ENCODE assay signal across 17 cellular contexts in genomic region chr7:87001214-87001613, GRCh38. TPM values are rescaled to one million over a fixed set of nuclear protein-coding genes. Genes with fewer than 3 reads are reported as not detected.
DNase-seq lines count a peak whose midpoint lies in the region; ATAC-seq and TF ChIP-seq lines count a peak whose summit lies in the region.
"Had no signal": no experiment of that assay in that cellular context is flagged by ENCODE, and none has a peak within 500 bp of the region (broad histone marks: within the 10 kb centered on the region; RNA-seq: fewer than 3 reads in every experiment).

No MANE protein-coding gene starts in this region.

- in situ Hi-C loops in GM23248 (cut with MboI), result no loop called here

- no peaks in the 10 kb centered on the region for H4K20me1 ChIP-seq in GM23248 (ENCODE audit: insufficient read depth)
- H4K20me1 ChIP-seq in osteoblast (ENCODE audit: insufficient read depth, low read length), result no peaks in the 10 kb centered on the region

- H3K9me2 ChIP-seq in GM23248 (ENCODE audit: insufficient read depth), result no peaks in the 10 kb centered on the region

- H3K4me2 ChIP-seq in GM23248 (ENCODE audit: unreplicated experiment) (peak overlapping the region; percentile 41), osteoblast (ENCODE audit: insufficient read depth, low read length) (no peak overlapping the region)
- H3K4me2 ChIP-seq: GM23338 had no signal

- H2AFZ ChIP-seq in GM23248 (peak overlapping the region; percentile 67), osteoblast (ENCODE audit: low read length) (no peak overlapping the region)
- H2AFZ ChIP-seq: GM23338 had no signal

- H3K9me3 ChIP-seq in GM23248 (ENCODE audit: low read depth), result no peaks in the 10 kb centered on the region
- H3K9me3 ChIP-seq in adipocyte (ENCODE audit: control insufficient read depth, low read length), result no peaks in the 10 kb centered on the region
- H3K9me3 ChIP-seq in stomach smooth muscle (ENCODE audit: control insufficient read depth in 2 of 2, low read length in 2 of 2), result no peaks in the 10 kb centered on the region
- H3K9me3 ChIP-seq in osteoblast (ENCODE audit: low read depth, low read length), result no peaks in the 10 kb centered on the region
- H3K9me3 ChIP-seq: heart left ventricle had no signal

- no peak overlapping the region for H3K9ac ChIP-seq in GM23248
- no peak overlapping the region for H3K9ac ChIP-seq in adipocyte (ENCODE audit: low read length)
- H3K9ac ChIP-seq in stomach smooth muscle (ENCODE audit: low read length in 2 of 2), result no peak overlapping the region

- H3K79me2 ChIP-seq in GM23248 (ENCODE audit: insufficient read depth), result no peaks in the 10 kb centered on the region
- no peaks in the 10 kb centered on the region for H3K79me2 ChIP-seq in osteoblast (ENCODE audit: insufficient read depth, low read length)

- H3K27me3 ChIP-seq in GM23248 (replicated peaks; ENCODE audit: insufficient read depth) (no peaks in the 10 kb centered on the region), adipocyte (replicated peaks; ENCODE audit: control insufficient read depth, insufficient read depth, low read length) (no peaks in the 10 kb centered on the region), stomach smooth muscle (ENCODE audit: control insufficient read depth in 1 of 2, insufficient read depth in 2 of 2, low read length in 2 of 2) (no peaks in the 10 kb centered on the region), osteoblast (ENCODE audit: insufficient read depth, low read length) (no peaks in the 10 kb centered on the region)
- H3K27me3 ChIP-seq: cardiac muscle cell, heart left ventricle had no signal

- peaks cover 20% of the 10 kb centered on the region; the same call in 1 of the 2 replicates for H3F3A ChIP-seq in GM23248 (ENCODE audit: insufficient read depth)

- 14 to 18% methylated on average over 2 of the region's 2 CpGs for WGBS in GM23248 (ENCODE audit: low coverage in 1 of 2, low lambda C conversion rate in 2 of 2, missing lambda C conversion rate in 2 of 2), 2 experiments

- no peaks in the 10 kb centered on the region for H3K36me3 ChIP-seq in GM23248 (ENCODE audit: low read depth)
- H3K36me3 ChIP-seq in adipocyte (ENCODE audit: control insufficient read depth, insufficient read depth, low read length, severe bottlenecking), result no peaks in the 10 kb centered on the region
- H3K36me3 ChIP-seq in stomach smooth muscle (ENCODE audit: control insufficient read depth in 2 of 2, insufficient read depth in 2 of 2, low read length in 2 of 2), result no peaks in the 10 kb centered on the region
- no peaks in the 10 kb centered on the region for H3K36me3 ChIP-seq in osteoblast (ENCODE audit: insufficient read depth, low read length)
- H3K36me3 ChIP-seq: cardiac muscle cell, heart left ventricle, WERI-Rb-1 had no signal

- H3K4me1 ChIP-seq in GM23248 (ENCODE audit: insufficient read depth) (peaks cover 21% of the 10 kb centered on the region), adipocyte (ENCODE audit: control insufficient read depth, insufficient read depth, low read length) (peaks cover 23% of the 10 kb centered on the region), stomach smooth muscle (ENCODE audit: control insufficient read depth, insufficient read depth, low read length) (peaks cover 17% of the 10 kb centered on the region), osteoblast (ENCODE audit: insufficient read depth, low read length) (no peaks in the 10 kb centered on the region)

- no peak for TF ChIP-seq CTCF in fibroblast of mammary gland (conservative IDR thresholded peaks at IDR 0.05; ENCODE audit: control insufficient read depth, insufficient read depth, low read depth, low read length)
- no peak for TF ChIP-seq CTCF in osteoblast (IDR thresholded peaks at IDR 0.05; ENCODE audit: extremely low read depth, low read depth, low read length)

- peak; percentile 63 for DNase-seq in GM23248
- no peak for DNase-seq in adipocyte (ENCODE audit: low read depth)
- peak; percentile 16 for DNase-seq in fibroblast of mammary gland (ENCODE audit: low read depth)
- no peak for DNase-seq in osteoblast (ENCODE audit: insufficient read length, low spot score, missing footprints)
- DNase-seq: activated gamma-delta T cell; CD4-positive, CD25-positive, alpha-beta regulatory T cell; heart left ventricle; IMR-90; kidney glomerular epithelial cell; NCI-H345; stimulated activated CD4-positive, alpha-beta T cell treated with anti-CD3 and anti-CD28 coated beads, Interleukin-15, amount 100 ng/mL, for 24 hours; WERI-Rb-1 had no signal

- ATAC-seq in HG02884 (IDR thresholded peaks at IDR 0.05; ENCODE audit: unreplicated experiment) (no peak), GM18511 (IDR thresholded peaks at IDR 0.05; ENCODE audit: unreplicated experiment) (no peak)
- ATAC-seq: GM23338 had no signal

- no peak overlapping the region for H3K4me3 ChIP-seq in GM23248
- peak overlapping the region; percentile 36 for H3K4me3 ChIP-seq in adipocyte (ENCODE audit: low read length)
- H3K4me3 ChIP-seq in fibroblast of mammary gland (ENCODE audit: control insufficient read depth, low read depth, low read length), result no peak overlapping the region
- no peak overlapping the region for H3K4me3 ChIP-seq in stomach smooth muscle (ENCODE audit: low read length in 2 of 2)
- no peak overlapping the region for H3K4me3 ChIP-seq in osteoblast (ENCODE audit: insufficient read depth, low read length)
- H3K4me3 ChIP-seq: cardiac muscle cell, GM23338, heart left ventricle had no signal

- peak overlapping the region; percentile 25; the same call in 1 of the 2 replicates for H3K27ac ChIP-seq in GM23248
- H3K27ac ChIP-seq in stomach smooth muscle (ENCODE audit: low read length), result peak overlapping the region; percentile 26
- no peak overlapping the region for H3K27ac ChIP-seq in osteoblast (ENCODE audit: low read depth, low read length)
- H3K27ac ChIP-seq: cardiac muscle cell, heart left ventricle, WERI-Rb-1 had no signal

RNA-seq across cellular contexts. Expression of gene ELAPOR2, which starts 58.2 kb away (rescaled TPM):
- total RNA-seq in GM23248 (2014; rRNA removed; shearing (Covaris generic)), result 1.0 and 1.8 TPM in 2 replicates
- polyA plus RNA-seq in GM23248 (2016; fragmentation: Nextera tagmentation; extraction: Ambion mirVana), result 0.57 and 1.6 TPM in 2 replicates
- 0.88 and 4.0 TPM in 2 replicates for total RNA-seq in osteoblast

Comparison
In these comparisons a context has a peak if more than half of its experiments do, and no peak if none do; other contexts are left out.
1. DNase-seq: peak in GM23248 (single experiment) and fibroblast of mammary gland (single experiment); none in adipocyte (single experiment) and osteoblast (single experiment).